Comparison of ENCODE assay signal across 18 cellular contexts in the genomic region with DNA sequence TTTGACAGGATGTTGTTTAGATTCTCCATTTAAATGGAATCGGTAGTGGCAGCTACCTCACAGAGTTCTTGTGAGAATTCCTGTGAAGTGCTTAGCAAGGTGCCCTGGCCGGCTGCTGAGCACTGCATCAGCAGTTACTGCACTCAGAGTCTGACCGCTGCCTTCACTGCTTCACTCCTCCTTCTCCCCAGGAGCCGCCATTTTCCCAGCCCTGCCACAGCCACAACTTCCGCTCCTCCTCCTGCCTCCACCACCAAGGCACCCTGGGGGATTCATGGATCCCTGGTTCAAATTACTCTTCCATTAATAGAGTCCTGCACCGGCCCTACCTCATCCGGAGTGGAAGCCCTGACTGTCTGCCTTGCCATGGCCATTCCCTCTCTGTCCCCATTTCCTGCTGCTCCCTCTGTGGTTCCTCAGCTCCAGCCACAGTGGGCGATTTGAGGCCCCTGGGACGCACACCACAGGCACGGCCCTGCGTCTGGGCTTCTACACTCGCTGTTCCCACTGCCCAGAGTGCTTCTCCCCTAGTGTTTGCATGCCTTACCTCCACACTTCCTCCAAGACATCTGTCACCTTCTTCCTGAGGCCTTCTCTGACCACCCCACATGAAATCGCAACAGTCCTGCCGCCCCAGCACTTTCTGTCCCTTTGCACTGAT.
"Had no signal": no experiment of that assay in that cellular context is flagged by ENCODE, and none has a peak within 500 bp of the region (broad histone marks: within the 10 kb centered on the region; RNA-seq: fewer than 3 reads in every experiment).

No MANE protein-coding gene starts in this region.

- H3K27me3 ChIP-seq: colonic mucosa, heart right ventricle, right atrium auricular region, sigmoid colon, tibial nerve, upper lobe of right lung, vagina had no signal

- H3K4me3 ChIP-seq: colonic mucosa, heart right ventricle, right atrium auricular region, sigmoid colon, skin epidermis, tibial nerve, upper lobe of right lung, vagina had no signal

- H3K4me1 ChIP-seq: colonic mucosa, heart right ventricle, right atrium auricular region, sigmoid colon, tibial nerve, upper lobe of right lung, vagina had no signal

- H3K9me3 ChIP-seq: colonic mucosa, heart right ventricle, right atrium auricular region, sigmoid colon, tibial nerve, upper lobe of right lung, vagina had no signal

- H3K36me3 ChIP-seq: colonic mucosa, heart right ventricle, right atrium auricular region, sigmoid colon, tibial nerve, upper lobe of right lung, vagina had no signal

- H3K27ac Mint-ChIP-seq: naive thymus-derived CD4-positive, alpha-beta T cell; stimulated activated naive CD8-positive, alpha-beta T cell treated with anti-CD3 and anti-CD28 coated beads, Interleukin-15, Interleukin-2, amounts not matched to agents 100 ng/mL and 50 ng/mL, for 24 hours had no signal

- ATAC-seq: esophagus mucosa; heart right ventricle; left lobe of liver; naive thymus-derived CD4-positive, alpha-beta T cell; upper lobe of right lung had no signal

- H3K36me3 Mint-ChIP-seq: naive thymus-derived CD4-positive, alpha-beta T cell had no signal

- H3K27ac ChIP-seq: colonic mucosa, heart right ventricle, sigmoid colon, skin epidermis, tibial nerve, upper lobe of right lung, vagina had no signal

- H3K4me1 Mint-ChIP-seq: naive thymus-derived CD4-positive, alpha-beta T cell had no signal

- H3K4me3 Mint-ChIP-seq: naive thymus-derived CD4-positive, alpha-beta T cell; stimulated activated naive CD8-positive, alpha-beta T cell treated with anti-CD3 and anti-CD28 coated beads, Interleukin-15, Interleukin-2, amounts not matched to agents 100 ng/mL and 50 ng/mL, for 24 hours had no signal

- DNase-seq: colonic mucosa; effector CD4-positive, alpha-beta T cell; heart right ventricle; hypothalamus; islet precursor cell; mammary epithelial cell; naive thymus-derived CD4-positive, alpha-beta T cell; sigmoid colon; stimulated activated CD4-positive, alpha-beta T cell treated with anti-CD3 and anti-CD28 coated beads, Interleukin-2, amount 100 ng/mL, for 24 hours; stimulated activated CD4-positive, alpha-beta T cell treated with anti-CD3 and anti-CD28 coated beads, Interleukin-4, amount 100 ng/mL, for 4 hours; upper lobe of right lung had no signal
